In the genomic region with DNA sequence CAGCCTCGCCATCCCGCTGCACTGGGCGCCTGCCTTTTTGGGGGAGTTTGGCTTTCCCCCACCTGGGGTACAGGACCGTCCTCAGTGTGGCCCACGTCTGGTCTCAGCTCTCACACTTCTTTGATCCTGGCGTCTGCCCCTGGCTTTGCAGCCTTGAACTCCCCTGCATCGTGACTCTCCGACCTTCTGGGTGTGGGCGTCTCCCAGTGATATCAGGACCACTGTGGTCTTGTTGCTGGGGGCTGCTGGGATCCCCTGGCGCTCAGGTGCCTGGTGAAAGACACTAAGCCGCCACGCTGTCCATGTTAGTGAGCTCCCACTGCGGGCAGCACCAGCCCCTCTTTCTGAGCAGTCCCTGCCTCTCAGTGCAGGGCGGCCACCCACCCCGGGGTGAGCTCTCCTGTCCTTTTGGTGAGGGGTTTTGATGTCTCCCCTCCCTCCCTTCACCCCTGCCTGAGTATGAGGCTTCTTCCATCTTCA, we compare ENCODE assay signal across 8 cellular contexts. TPM values are rescaled to one million over a fixed set of nuclear protein-coding genes. Genes with fewer than 3 reads are reported as not detected.
A peak's percentile ranks its signal among the peaks of the same experiment; 100 is the strongest.
DNase-seq lines count a peak whose midpoint lies in the region; ATAC-seq and TF ChIP-seq lines count a peak whose summit lies in the region.

No MANE protein-coding gene starts in this region.

- no peak overlapping the region for H3K18ac ChIP-seq in IMR-90 (ENCODE audit: low read depth, low read length)

- TF ChIP-seq RAD21 in IMR-90 (IDR thresholded peaks at IDR 0.05; ENCODE audit: low read length), result no peak

- peak overlapping the region; percentile 51 for H3K4me3 ChIP-seq in IMR-90 (ENCODE audit: insufficient read depth, low read depth, low read length)
- peak overlapping the region; percentile 77 for H3K4me3 ChIP-seq in iPS-18c (ENCODE audit: insufficient read depth, low read depth, low read length)

- DNase-seq in IMR-90, result no peak
- DNase-seq in activated T-helper 2 cell treated with anti-CD3 and anti-CD28 coated beads, Interferon-gamma antibody, Interleukin-2, Interleukin-4, amounts not matched to agents 10 μg/mL and 5 μg/mL and 100 μg/mL, durations not matched to agents 14 hours and 24 hours and 36 hours (ENCODE audit: low spot score), result no peak
- no peak for DNase-seq in stimulated activated naive B cell treated with anti-CD40 and anti-IgM and Interleukin-4, amounts not matched to agents 10 μg/mL and 1 μg/mL and 100 μg/mL, for 72 hours

- no peak overlapping the region for H2BK15ac ChIP-seq in IMR-90 (ENCODE audit: low read depth, low read length)

- dilution Hi-C loops in IMR-90 (cut with HindIII; ENCODE audit: low sequenced_read_pairs, unreplicated experiment), result no loop called here

- no peaks in the 10 kb centered on the region for H3K9me3 ChIP-seq in IMR-90 (ENCODE audit: control insufficient read depth, insufficient read depth, low read length)
- H3K9me3 ChIP-seq in iPS-18c (ENCODE audit: control insufficient read depth, insufficient read depth, low read length), result no peaks in the 10 kb centered on the region

- peaks cover 24% of the 10 kb centered on the region for H3K36me3 ChIP-seq in IMR-90 (ENCODE audit: control insufficient read depth, insufficient read depth, low read length)

- H4K8ac ChIP-seq in IMR-90 (ENCODE audit: low read depth in 2 of 2, low read length in 2 of 2), result no peak overlapping the region

- H3K14ac ChIP-seq in IMR-90 (replicated peaks; ENCODE audit: low read depth, low read length), result no peak overlapping the region; the same call in 1 of the 2 replicates

- TF ChIP-seq CTCF in IMR-90 (conservative IDR thresholded peaks at IDR 0.05; ENCODE audit: low read depth, low read length), result no peak

- peaks cover 32% of the 10 kb centered on the region for H3K4me1 Mint-ChIP-seq in activated T-helper 2 cell treated with anti-CD3 and anti-CD28 coated beads, Interferon-gamma antibody, Interleukin-2, Interleukin-4, amounts not matched to agents 10 μg/mL and 5 μg/mL and 100 μg/mL, durations not matched to agents 14 hours and 24 hours and 36 hours (ENCODE audit: low read depth)
- peaks cover 36 to 59% of the 10 kb centered on the region in 2 donors for H3K4me1 Mint-ChIP-seq in stimulated activated naive B cell treated with anti-CD40 and anti-IgM and Interleukin-4, amounts not matched to agents 10 μg/mL and 1 μg/mL and 100 μg/mL, for 72 hours

- no peak overlapping the region for H2AFZ ChIP-seq in IMR-90 (replicated peaks; ENCODE audit: low read length, poor library complexity)

- H3K27me3 Mint-ChIP-seq in activated T-helper 2 cell treated with anti-CD3 and anti-CD28 coated beads, Interferon-gamma antibody, Interleukin-2, Interleukin-4, amounts not matched to agents 10 μg/mL and 5 μg/mL and 100 μg/mL, durations not matched to agents 14 hours and 24 hours and 36 hours (ENCODE audit: low read depth), result no peaks in the 10 kb centered on the region
- H3K27me3 Mint-ChIP-seq in stimulated activated naive B cell treated with anti-CD40 and anti-IgM and Interleukin-4, amounts not matched to agents 10 μg/mL and 1 μg/mL and 100 μg/mL, for 72 hours, result no peaks in the 10 kb centered on the region

- no peak overlapping the region for H4K5ac ChIP-seq in IMR-90 (ENCODE audit: low read depth, low read length)

- H3K79me1 ChIP-seq in IMR-90 (ENCODE audit: low read depth in 1 of 2, low read length in 2 of 2), result peaks cover 10 to 54% of the 10 kb centered on the region in 2 experiments

- WGBS in IMR-90 (ENCODE audit: extremely low coverage in 2 of 2, insufficient read length in 1 of 2), 2 experiments, result 0% methylated on average over 3 of the region's 15 CpGs; no CpG with 5 or more reads in 1 of the 2 experiments

- no peak for ATAC-seq in IMR-90 (ENCODE audit: low read depth)
- no peak for ATAC-seq in stimulated activated naive B cell treated with anti-CD40 and anti-IgM and Interleukin-4, amounts not matched to agents 10 μg/mL and 1 μg/mL and 100 μg/mL, for 72 hours (replicated peaks)
- ATAC-seq in HG03025 (IDR thresholded peaks at IDR 0.05; ENCODE audit: low FRiP score, unreplicated experiment), result no peak
- ATAC-seq in HG03565 (IDR thresholded peaks at IDR 0.05; ENCODE audit: unreplicated experiment), result no peak
- no peak for ATAC-seq in HG03280 (IDR thresholded peaks at IDR 0.05; ENCODE audit: unreplicated experiment)
- no peak for ATAC-seq in HG03039 (IDR thresholded peaks at IDR 0.05; ENCODE audit: unreplicated experiment)

- H2BK120ac ChIP-seq in IMR-90 (ENCODE audit: low read depth, low read length), result no peak overlapping the region

- H2AK5ac ChIP-seq in IMR-90 (ENCODE audit: low read depth, low read length), result peak overlapping the region; percentile 78

- H3K23ac ChIP-seq in IMR-90 (ENCODE audit: low read depth, low read length), result peak overlapping the region; percentile 44

- CTCF ChIA-PET in IMR-90 (lab: Yijun Ruan, JAX), result interaction anchor here (1.1 kb wide), 1 partner anchor 71 kb away, joined by 3 read pairs; no protein-coding TSS in a partner anchor

- H3K4me2 ChIP-seq in IMR-90 (ENCODE audit: low read depth, low read length), result peak overlapping the region; percentile 77

- H3K27ac Mint-ChIP-seq in activated T-helper 2 cell treated with anti-CD3 and anti-CD28 coated beads, Interferon-gamma antibody, Interleukin-2, Interleukin-4, amounts not matched to agents 10 μg/mL and 5 μg/mL and 100 μg/mL, durations not matched to agents 14 hours and 24 hours and 36 hours, result peak overlapping the region; percentile 92
- peak overlapping the region; percentile 95 for H3K27ac Mint-ChIP-seq in stimulated activated naive B cell treated with anti-CD40 and anti-IgM and Interleukin-4, amounts not matched to agents 10 μg/mL and 1 μg/mL and 100 μg/mL, for 72 hours

- no peak overlapping the region for H2BK20ac ChIP-seq in IMR-90 (ENCODE audit: low read depth, low read length)

- no peak for TF ChIP-seq POLR2A in IMR-90 (IDR thresholded peaks at IDR 0.05; ENCODE audit: low read depth, low read length)

- in situ Hi-C loops in IMR-90 (cut with MboI; ENCODE audit: low sequenced_read_pairs), result loop anchor here (25.0 kb wide), 1 partner anchor 1523 kb away; a partner anchor contains a TSS

- no TSS peak for BruUV-seq in IMR-90 (replicated peaks; lab: Mats Ljungman, UMichigan)

- intact Hi-C loops in IMR-90 (cut with micrococcal nuclease), result no loop called here
- intact Hi-C loops in activated T-helper 2 cell treated with anti-CD3 and anti-CD28 coated beads, Interferon-gamma antibody, Interleukin-2, Interleukin-4, amounts not matched to agents 10 μg/mL and 5 μg/mL and 100 μg/mL, durations not matched to agents 14 hours and 24 hours and 36 hours (cut with micrococcal nuclease), result no loop called here

- H3K9me3 Mint-ChIP-seq in activated T-helper 2 cell treated with anti-CD3 and anti-CD28 coated beads, Interferon-gamma antibody, Interleukin-2, Interleukin-4, amounts not matched to agents 10 μg/mL and 5 μg/mL and 100 μg/mL, durations not matched to agents 14 hours and 24 hours and 36 hours, result no peaks in the 10 kb centered on the region
- no peaks in the 10 kb centered on the region for H3K9me3 Mint-ChIP-seq in stimulated activated naive B cell treated with anti-CD40 and anti-IgM and Interleukin-4, amounts not matched to agents 10 μg/mL and 1 μg/mL and 100 μg/mL, for 72 hours

- POLR2A ChIA-PET in IMR-90 (lab: Charles Lee; ENCODE audit: unreplicated experiment), result no interaction called here

- H3K4me3 Mint-ChIP-seq in activated T-helper 2 cell treated with anti-CD3 and anti-CD28 coated beads, Interferon-gamma antibody, Interleukin-2, Interleukin-4, amounts not matched to agents 10 μg/mL and 5 μg/mL and 100 μg/mL, durations not matched to agents 14 hours and 24 hours and 36 hours (ENCODE audit: low read depth), result peak overlapping the region; percentile 95
- H3K4me3 Mint-ChIP-seq in stimulated activated naive B cell treated with anti-CD40 and anti-IgM and Interleukin-4, amounts not matched to agents 10 μg/mL and 1 μg/mL and 100 μg/mL, for 72 hours, result peak overlapping the region; percentile 81 to 89

- peaks cover 43% of the 10 kb centered on the region for H3K36me3 Mint-ChIP-seq in activated T-helper 2 cell treated with anti-CD3 and anti-CD28 coated beads, Interferon-gamma antibody, Interleukin-2, Interleukin-4, amounts not matched to agents 10 μg/mL and 5 μg/mL and 100 μg/mL, durations not matched to agents 14 hours and 24 hours and 36 hours (ENCODE audit: low read depth)
- H3K36me3 Mint-ChIP-seq in stimulated activated naive B cell treated with anti-CD40 and anti-IgM and Interleukin-4, amounts not matched to agents 10 μg/mL and 1 μg/mL and 100 μg/mL, for 72 hours, result peaks cover 38 to 47% of the 10 kb centered on the region in 2 donors

- H2AK9ac ChIP-seq in IMR-90 (replicated peaks; ENCODE audit: low read depth, low read length, poor library complexity), result peak overlapping the region; percentile 98

- H3K4ac ChIP-seq in IMR-90 (ENCODE audit: low read depth, low read length), result peak overlapping the region; percentile 3; the same call in 1 of the 2 replicates

- H4K20me1 ChIP-seq in IMR-90 (ENCODE audit: insufficient read depth, low read length), result peaks cover 55% of the 10 kb centered on the region

- H4K91ac ChIP-seq in IMR-90 (ENCODE audit: insufficient read depth, low read depth, low read length), result no peak overlapping the region

- peak overlapping the region; percentile 13; the same call in 1 of the 2 replicates for H3K27ac ChIP-seq in IMR-90 (ENCODE audit: insufficient read depth, low read length)

- peak overlapping the region; percentile 68 for H3K9ac ChIP-seq in IMR-90 (ENCODE audit: low read depth, low read length)

- peaks cover 16% of the 10 kb centered on the region for H3K9me1 ChIP-seq in IMR-90 (ENCODE audit: insufficient read depth, low read length)

- H3K56ac ChIP-seq in IMR-90 (ENCODE audit: extremely low read depth, insufficient read depth, low read length), result no peak overlapping the region

- peaks cover 10% of the 10 kb centered on the region for H3K4me1 ChIP-seq in IMR-90 (ENCODE audit: control insufficient read depth, insufficient read depth, low read length)

- no peaks in the 10 kb centered on the region for H3K27me3 ChIP-seq in IMR-90 (ENCODE audit: control insufficient read depth, insufficient read depth, low read length)

- H2BK5ac ChIP-seq in IMR-90 (ENCODE audit: low read depth, low read length, poor library complexity, severe bottlenecking), result no peak overlapping the region

RNA-seq across cellular contexts. Expression of a gene that starts 1.3 kb away (rescaled TPM):
- total RNA-seq in IMR-90 (2012; rRNA removed), result 5.4 and 10.6 TPM in 2 replicates
- polyA plus RNA-seq in IMR-90 (2012; rRNA removed), result 19.9 and 26.7 TPM in 2 replicates
- polyA plus RNA-seq in IMR-90 (2012; cell fraction: cytosol; rRNA removed), result 15.1 and 18.3 TPM in 2 replicates
- polyA plus RNA-seq in IMR-90 (2012; cell fraction: nucleus; rRNA removed; ENCODE audit: low replicate concordance), result 31.9 and 33.6 TPM in 2 replicates
- 61.6 and 67.5 TPM in 2 replicates for total RNA-seq in activated T-helper 2 cell treated with anti-CD3 and anti-CD28 coated beads, Interferon-gamma antibody, Interleukin-2, Interleukin-4, amounts not matched to agents 10 μg/mL and 5 μg/mL and 100 μg/mL, durations not matched to agents 14 hours and 24 hours and 36 hours

RNA-seq across cellular contexts. Expression of a gene that starts 20.7 kb away (rescaled TPM):
- total RNA-seq in IMR-90 (2012; rRNA removed), result 2.7 and 5.0 TPM in 2 replicates
- 5.3 and 6.1 TPM in 2 replicates for polyA plus RNA-seq in IMR-90 (2012; rRNA removed)
- 4.1 and 8.6 TPM in 2 replicates for polyA plus RNA-seq in IMR-90 (2012; cell fraction: cytosol; rRNA removed)
- 2.3 and 4.0 TPM in 2 replicates for polyA plus RNA-seq in IMR-90 (2012; cell fraction: nucleus; rRNA removed; ENCODE audit: low replicate concordance)
- 4.0 and 5.1 TPM in 2 replicates for total RNA-seq in activated T-helper 2 cell treated with anti-CD3 and anti-CD28 coated beads, Interferon-gamma antibody, Interleukin-2, Interleukin-4, amounts not matched to agents 10 μg/mL and 5 μg/mL and 100 μg/mL, durations not matched to agents 14 hours and 24 hours and 36 hours

RNA-seq across cellular contexts. Expression of a gene that starts 23.3 kb away (rescaled TPM):
- 66.1 and 66.9 TPM in 2 replicates for total RNA-seq in IMR-90 (2012; rRNA removed)
- 54.7 and 65.4 TPM in 2 replicates for polyA plus RNA-seq in IMR-90 (2012; rRNA removed)
- polyA plus RNA-seq in IMR-90 (2012; cell fraction: cytosol; rRNA removed), result 55.3 and 76.5 TPM in 2 replicates
- 104 and 152 TPM in 2 replicates for polyA plus RNA-seq in IMR-90 (2012; cell fraction: nucleus; rRNA removed; ENCODE audit: low replicate concordance)
- 90.6 and 94.2 TPM in 2 replicates for total RNA-seq in activated T-helper 2 cell treated with anti-CD3 and anti-CD28 coated beads, Interferon-gamma antibody, Interleukin-2, Interleukin-4, amounts not matched to agents 10 μg/mL and 5 μg/mL and 100 μg/mL, durations not matched to agents 14 hours and 24 hours and 36 hours

RNA-seq across cellular contexts. Expression of a gene that starts 23.4 kb away (rescaled TPM):
- 7.9 and 11.9 TPM in 2 replicates for total RNA-seq in IMR-90 (2012; rRNA removed)
- 17.1 and 20.9 TPM in 2 replicates for polyA plus RNA-seq in IMR-90 (2012; rRNA removed)
- 24.7 and 35.1 TPM in 2 replicates for polyA plus RNA-seq in IMR-90 (2012; cell fraction: cytosol; rRNA removed)
- polyA plus RNA-seq in IMR-90 (2012; cell fraction: nucleus; rRNA removed; ENCODE audit: low replicate concordance), result 10.1 and 11.1 TPM in 2 replicates
- 29.3 TPM in 2 replicates for total RNA-seq in activated T-helper 2 cell treated with anti-CD3 and anti-CD28 coated beads, Interferon-gamma antibody, Interleukin-2, Interleukin-4, amounts not matched to agents 10 μg/mL and 5 μg/mL and 100 μg/mL, durations not matched to agents 14 hours and 24 hours and 36 hours

RNA-seq across cellular contexts. Expression of a gene that starts 34.1 kb away (rescaled TPM):
- 0.28 and 0.72 TPM in 2 replicates for total RNA-seq in IMR-90 (2012; rRNA removed)
- 1.1 and 1.3 TPM in 2 replicates for polyA plus RNA-seq in IMR-90 (2012; rRNA removed)
- polyA plus RNA-seq in IMR-90 (2012; cell fraction: cytosol; rRNA removed), result 2.3 and 2.6 TPM in 2 replicates
- 3.1 and 5.7 TPM in 2 replicates for polyA plus RNA-seq in IMR-90 (2012; cell fraction: nucleus; rRNA removed; ENCODE audit: low replicate concordance)
- 0.16 and 0.37 TPM in 2 replicates for total RNA-seq in activated T-helper 2 cell treated with anti-CD3 and anti-CD28 coated beads, Interferon-gamma antibody, Interleukin-2, Interleukin-4, amounts not matched to agents 10 μg/mL and 5 μg/mL and 100 μg/mL, durations not matched to agents 14 hours and 24 hours and 36 hours
